Comparison of ENCODE assay signal across 1 cellular context in genomic region chr10:96951954-96952353, GRCh38.
TF ChIP-seq lines count a peak whose summit lies in the region.

No MANE protein-coding gene starts in this region.

TF ChIP-seq in GM12878, 131 proteins besides CTCF, POLR2A, EP300 and RAD21 (continued from another document):
- no peak for TF ChIP-seq CUX1 (IDR thresholded peaks at IDR 0.05; ENCODE audit: insufficient replicate concordance, low read depth, low read length)
